ENCODE assay signal across 8 cellular contexts in genomic region chr6:34757687-34758274, GRCh38. TPM values are rescaled to one million over a fixed set of nuclear protein-coding genes. Genes with fewer than 3 reads are reported as not detected.
DNase-seq lines count a peak whose midpoint lies in the region; ATAC-seq and TF ChIP-seq lines count a peak whose summit lies in the region.

No MANE protein-coding gene starts in this region.

- intact Hi-C loops in naive thymus-derived CD4-positive, alpha-beta T cell (cut with micrococcal nuclease): loop anchor here (1.0 to 5.0 kb wide), 14 partner anchors 35 to 1439 kb away; partner anchors contain the start of genes BLTP3A (in 2 of the 2), BRPF3 (in 1 of the 2), NUDT3 (in 1 of the 2) and RPS10 (in 1 of the 2)

- no peaks in the 10 kb centered on the region for H3K27me3 ChIP-seq in endodermal cell (ENCODE audit: control insufficient read depth, insufficient read depth, low read length, poor library complexity, severe bottlenecking)
- H3K27me3 ChIP-seq in naive thymus-derived CD4-positive, alpha-beta T cell (ENCODE audit: control insufficient read depth in 2 of 2, insufficient read depth in 2 of 2, low read length in 2 of 2): no peaks in the 10 kb centered on the region

- no peak for DNase-seq in AG10803 (ENCODE audit: low read depth)
- no peak for DNase-seq in NB4 (ENCODE audit: low read depth)
- DNase-seq in endodermal cell: no peak
- no peak for DNase-seq in naive thymus-derived CD4-positive, alpha-beta T cell
- DNase-seq in NCI-H2107 treated with DMSO at 0.1 percent for 48 hours (lab: John Stamatoyannopoulos, UW; ENCODE audit: unreplicated experiment): no peak
- DNase-seq in midbrain (lab: John Stamatoyannopoulos, UW): no peak
- DNase-seq in putamen (ENCODE audit: low spot score): no peak

- H3K4me1 ChIP-seq in endodermal cell (ENCODE audit: control insufficient read depth, insufficient read depth, low read length): no peaks in the 10 kb centered on the region
- peaks cover 7 to 12% of the 10 kb centered on the region in 2 donors for H3K4me1 ChIP-seq in naive thymus-derived CD4-positive, alpha-beta T cell (ENCODE audit: control insufficient read depth in 2 of 2, insufficient read depth in 2 of 2, low read length in 2 of 2)

- H3K9me3 ChIP-seq in endodermal cell (ENCODE audit: control insufficient read depth, low read length): no peaks in the 10 kb centered on the region
- no peaks in the 10 kb centered on the region for H3K9me3 ChIP-seq in naive thymus-derived CD4-positive, alpha-beta T cell (ENCODE audit: control insufficient read depth in 2 of 3, low read length in 3 of 3)

- H3K4me3 ChIP-seq in AG10803 (ENCODE audit: low read length) (peak overlapping the region; percentile 95), NB4 (ENCODE audit: low read depth, low read length) (peak overlapping the region; percentile 100), endodermal cell (ENCODE audit: low read length) (peak overlapping the region; percentile 100)
- peak overlapping the region; percentile 94 for H3K4me3 ChIP-seq in naive thymus-derived CD4-positive, alpha-beta T cell (ENCODE audit: low read length)

- no peak overlapping the region for H3K4me3 Mint-ChIP-seq in endodermal cell
- H3K4me3 Mint-ChIP-seq in naive thymus-derived CD4-positive, alpha-beta T cell: no peak overlapping the region

- peaks cover 13% of the 10 kb centered on the region for H3K36me3 Mint-ChIP-seq in endodermal cell (ENCODE audit: low read depth)
- H3K36me3 Mint-ChIP-seq in naive thymus-derived CD4-positive, alpha-beta T cell: peaks cover 0 to 6% (median 4%) of the 10 kb centered on the region in 5 donors

- no peaks in the 10 kb centered on the region for H3K27me3 Mint-ChIP-seq in endodermal cell (ENCODE audit: insufficient read depth)
- H3K27me3 Mint-ChIP-seq in naive thymus-derived CD4-positive, alpha-beta T cell: no peaks in the 10 kb centered on the region

- no peaks in the 10 kb centered on the region for H3K4me1 Mint-ChIP-seq in endodermal cell
- peaks cover 3 to 27% (median 14%) of the 10 kb centered on the region in 7 donors for H3K4me1 Mint-ChIP-seq in naive thymus-derived CD4-positive, alpha-beta T cell

- CTCF ChIA-PET in naive thymus-derived CD4-positive, alpha-beta T cell (lab: Charles Lee): interaction anchor here (0.6 to 0.7 kb wide), 3 partner anchors 34 to 226 kb away, joined by 3 read pairs; no protein-coding TSS in a partner anchor

- POLR2A ChIA-PET in naive thymus-derived CD4-positive, alpha-beta T cell (lab: Charles Lee): interaction anchor here (0.5 to 4.6 kb wide), 11 partner anchors 10 to 1135 kb away, joined by 3 to 44 read pairs (median 4); partner anchors contain the start of genes ANKS1A, BLTP3A, ILRUN and TAF11

- H3K36me3 ChIP-seq in endodermal cell (ENCODE audit: control insufficient read depth, insufficient read depth, low read length): peaks cover 21% of the 10 kb centered on the region
- H3K36me3 ChIP-seq in naive thymus-derived CD4-positive, alpha-beta T cell (ENCODE audit: control insufficient read depth in 2 of 3, insufficient read depth in 3 of 3, low read length in 3 of 3): peaks cover 0 to 25% (median under 1%) of the 10 kb centered on the region in 3 experiments

- no peak overlapping the region for H3K27ac Mint-ChIP-seq in endodermal cell
- no peak overlapping the region for H3K27ac Mint-ChIP-seq in naive thymus-derived CD4-positive, alpha-beta T cell

- 10 to 14% methylated on average over 7 to 11 of the region's 11 CpGs for WGBS in endodermal cell (ENCODE audit: insufficient coverage in 1 of 2, insufficient read length in 1 of 2), 2 experiments

- TF ChIP-seq CTCF in AG10803 (conservative IDR thresholded peaks at IDR 0.05; ENCODE audit: low read length): no peak
- TF ChIP-seq CTCF in NB4 (IDR thresholded peaks at IDR 0.05; ENCODE audit: low read depth, low read length): no peak
- TF ChIP-seq CTCF in endodermal cell (conservative IDR thresholded peaks at IDR 0.05): no peak

- H3K27ac ChIP-seq in endodermal cell (ENCODE audit: low read depth, low read length): peak overlapping the region; percentile 44
- H3K27ac ChIP-seq in naive thymus-derived CD4-positive, alpha-beta T cell (ENCODE audit: low read depth, low read length): peak overlapping the region; percentile 94

- TF ChIP-seq POLR2A in NB4 (IDR thresholded peaks at IDR 0.05; ENCODE audit: extremely low read depth, insufficient read length): no peak

- peak overlapping the region; percentile 96 for H3K9ac ChIP-seq in endodermal cell (ENCODE audit: extremely low read depth, low read length, poor library complexity, severe bottlenecking)

- no peaks in the 10 kb centered on the region for H3K9me3 Mint-ChIP-seq in endodermal cell
- no peaks in the 10 kb centered on the region for H3K9me3 Mint-ChIP-seq in naive thymus-derived CD4-positive, alpha-beta T cell

- no peak for ATAC-seq in naive thymus-derived CD4-positive, alpha-beta T cell
- no peak for ATAC-seq in GM21447 (IDR thresholded peaks at IDR 0.05; ENCODE audit: unreplicated experiment)

RNA-seq across cellular contexts. Expression of gene SNRPC, which starts 0.5 kb away (rescaled TPM):
- total RNA-seq in endodermal cell: 100 to 1,000 TPM; 150 to 159 TPM
- 237 TPM for polyA plus RNA-seq in endodermal cell (2013, experiment 1 of 2)
- 240 TPM for polyA plus RNA-seq in endodermal cell (2013, experiment 2 of 2)
- 100 to 1,000 TPM in 1 of 5 experiments, 10 to 100 TPM in 4; 38.3 to 120 (median 44.4) TPM for total RNA-seq in naive thymus-derived CD4-positive, alpha-beta T cell
- polyA plus RNA-seq in naive thymus-derived CD4-positive, alpha-beta T cell: 100 to 1,000 TPM; 311 to 358 TPM

RNA-seq across cellular contexts. Expression of gene BLTP3A, which starts 34.1 kb away (rescaled TPM):
- total RNA-seq in endodermal cell: 10 to 100 TPM; 18.6 to 22.5 TPM
- 12.5 TPM for polyA plus RNA-seq in endodermal cell (2013, experiment 1 of 2)
- 11.3 TPM for polyA plus RNA-seq in endodermal cell (2013, experiment 2 of 2)
- total RNA-seq in naive thymus-derived CD4-positive, alpha-beta T cell: 10 to 100 TPM; 10.7 to 12.9 (median 11.9) TPM
- 1 to 10 TPM in 1 of 2 donors, under 1 TPM in 1; 0.72 to 1.2 TPM for polyA plus RNA-seq in naive thymus-derived CD4-positive, alpha-beta T cell
